11 cellular contexts compared by ENCODE assay signal in the genomic region with DNA sequence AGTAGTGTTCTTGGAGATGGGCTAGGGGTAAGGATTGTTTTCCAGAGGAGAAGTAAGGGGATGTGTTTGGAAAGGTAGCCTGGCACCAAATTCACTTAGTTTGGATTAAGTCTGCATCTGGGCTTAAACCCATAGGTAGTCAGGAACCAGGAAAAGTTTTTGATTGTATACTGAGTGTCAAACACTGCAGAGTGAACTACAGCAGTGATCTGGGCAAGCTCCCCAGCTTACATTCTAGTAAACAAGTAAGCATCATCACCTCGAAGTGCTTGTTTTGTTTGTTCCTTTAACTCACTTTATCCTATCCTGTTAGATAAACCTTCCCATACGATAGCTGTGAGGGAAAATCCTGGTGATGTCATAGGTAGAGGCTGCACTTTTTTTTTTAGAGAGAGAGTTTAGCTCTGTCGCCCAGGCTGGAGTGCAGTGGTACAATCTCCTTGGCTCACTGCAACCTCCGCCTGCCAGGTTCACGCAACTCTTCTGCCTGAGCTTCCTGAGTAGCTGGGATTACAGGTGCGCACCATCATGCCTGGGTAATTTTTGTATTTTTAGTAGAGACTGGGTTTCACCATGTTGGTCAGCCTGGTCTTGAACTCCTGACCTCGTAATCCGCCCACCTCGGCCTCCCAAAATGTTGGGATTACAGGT. TPM values are rescaled to one million over a fixed set of nuclear protein-coding genes. Genes with fewer than 3 reads are reported as not detected.
DNase-seq lines count a peak whose midpoint lies in the region; ATAC-seq, FAIRE-seq and TF ChIP-seq lines count a peak whose summit lies in the region.
"Had no signal": no experiment of that assay in that cellular context is flagged by ENCODE, and none has a peak within 500 bp of the region (broad histone marks: within the 10 kb centered on the region; RNA-seq: fewer than 3 reads in every experiment).

No MANE protein-coding gene starts in this region.

- H3K4me3 ChIP-seq in DOHH2 (ENCODE audit: low read length) (peak overlapping the region; percentile 83), Karpas-422 (ENCODE audit: low read length) (no peak overlapping the region; the same call in 1 of the 2 replicates), K562 (peak overlapping the region; percentile 72)

- 59% methylated on average over 9 of the region's 9 CpGs for WGBS in K562 (ENCODE audit: insufficient coverage, low coverage, missing lambda C conversion rate)

- FAIRE-seq in K562 (lab: Jason Lieb, UNC) (no peak), GM12891 (lab: Jason Lieb, UNC) (no peak)
- FAIRE-seq: pancreas had no signal

- no peaks in the 10 kb centered on the region for H3K9me2 ChIP-seq in DOHH2 (replicated peaks; ENCODE audit: control insufficient read depth, low read length)
- no peaks in the 10 kb centered on the region for H3K9me2 ChIP-seq in Karpas-422 (replicated peaks; ENCODE audit: insufficient read depth, low read length)

- no peak overlapping the region for H3K27ac Mint-ChIP-seq in nephron

- no peak for ATAC-seq in K562
- ATAC-seq in GM21737 (IDR thresholded peaks at IDR 0.05; ENCODE audit: unreplicated experiment): no peak
- no peak for ATAC-seq in GM19395 (IDR thresholded peaks at IDR 0.05; ENCODE audit: unreplicated experiment)
- ATAC-seq: pancreas had no signal

- in situ Hi-C loops in K562 (cut with MboI): loop anchor here (25.0 kb wide), 1 partner anchor 1151 kb away; no protein-coding TSS in a partner anchor

- H3K36me3 Mint-ChIP-seq in nephron (ENCODE audit: low read depth): peaks cover 54% of the 10 kb centered on the region

- TF ChIP-seq POLR2A in K562 (conservative IDR thresholded peaks at IDR 0.05): no peak
- TF ChIP-seq POLR2A in GM12891 (IDR thresholded peaks at IDR 0.05; ENCODE audit: low read depth, low read length): no peak

- peaks cover 7% of the 10 kb centered on the region for H3K9me1 ChIP-seq in K562 (ENCODE audit: control insufficient read depth, insufficient read depth, low read length)

- H3K4me3 Mint-ChIP-seq in nephron: peak overlapping the region; percentile 89 to 96 (median 93)

- BruUV-seq in K562 (replicated peaks; lab: Mats Ljungman, UMichigan): no TSS peak

- no peak overlapping the region for H3K27ac ChIP-seq in DOHH2 (ENCODE audit: low read depth, low read length)
- no peak overlapping the region for H3K27ac ChIP-seq in Karpas-422 (ENCODE audit: low read length)
- peak overlapping the region; percentile 82; the same call in 2 of the 3 replicates for H3K27ac ChIP-seq in K562 (ENCODE audit: extremely low read depth, low read depth, low read length)
- H3K27ac ChIP-seq: pancreas had no signal

- TF ChIP-seq CTCF in DOHH2 (IDR thresholded peaks at IDR 0.05; ENCODE audit: low read depth, low read length, poor library complexity, severe bottlenecking) (no peak), K562 (IDR thresholded peaks at IDR 0.05 in 2 of 3, conservative IDR thresholded peaks at IDR 0.05 in 1 of 3; ENCODE audit: insufficient read depth in 2 of 3, low read depth in 1 of 3, low read length in 3 of 3) (no peak), nephron (IDR thresholded peaks at IDR 0.05; ENCODE audit: unreplicated experiment in 3 of 3) (no peak)

- CTCF ChIA-PET in K562 (lab: Yijun Ruan, JAX; ENCODE audit: low intra/inter-chr PET ratio): no interaction called here

- H3K36me3 ChIP-seq in DOHH2 (ENCODE audit: control insufficient read depth, low read length) (peaks cover 70% of the 10 kb centered on the region), Karpas-422 (ENCODE audit: insufficient read depth, low read length) (peaks cover 67% of the 10 kb centered on the region), K562 (ENCODE audit: control insufficient read depth, insufficient read depth, low read length) (peaks cover 70% of the 10 kb centered on the region)

- H2AFZ ChIP-seq in Karpas-422 (ENCODE audit: low read length): no peak overlapping the region
- H2AFZ ChIP-seq in K562 (ENCODE audit: low read depth, low read length): no peak overlapping the region

- intact Hi-C loops in K562 (cut with micrococcal nuclease): no loop called here

- TF ChIP-seq EP300 in K562 (IDR thresholded peaks at IDR 0.05; ENCODE audit: low read length): no peak

- H3K9me3 Mint-ChIP-seq in nephron: no peaks in the 10 kb centered on the region

- peaks cover 62% of the 10 kb centered on the region for H3F3A ChIP-seq in DOHH2 (ENCODE audit: control insufficient read depth, insufficient read depth)

- no peak for TF ChIP-seq RAD21 in K562 (CRISPR knock-in tag; conservative IDR thresholded peaks at IDR 0.05 in 1 of 2, IDR thresholded peaks at IDR 0.05 in 1 of 2)

- H3K9ac ChIP-seq in Karpas-422 (ENCODE audit: low read length) (no peak overlapping the region), K562 (ENCODE audit: insufficient read depth in 1 of 2, low read depth in 2 of 2, low read length in 2 of 2) (peak overlapping the region; percentile 80 to 95)

- DNase-seq in Karpas-422 (no peak), K562 (ENCODE audit: extremely low read depth in 1 of 4, low spot score in 3 of 4) (no peak), GM12891 (ENCODE audit: insufficient read length, low spot score) (no peak), medulla oblongata (ENCODE audit: extremely low spot score) (no peak)
- DNase-seq: activated CD4-positive, alpha-beta T cell treated with anti-CD3 and anti-CD28 coated beads for 4 hours; MV-4-11; pancreas had no signal

- peaks cover 54% of the 10 kb centered on the region for H3K4me1 Mint-ChIP-seq in nephron

- POLR2A ChIA-PET in K562 (lab: Yijun Ruan, JAX): interaction anchor here (0.5 to 2.7 kb wide), 15 partner anchors 8 to 1455 kb away, joined by 3 to 21 read pairs (median 3); no protein-coding TSS in a partner anchor

- peak overlapping the region; percentile 72 for H3K4me2 ChIP-seq in DOHH2 (ENCODE audit: low read length)
- H3K4me2 ChIP-seq in Karpas-422 (ENCODE audit: low read depth, low read length, poor library complexity, severe bottlenecking): peak overlapping the region; percentile 93
- peak overlapping the region; percentile 97 for H3K4me2 ChIP-seq in K562 (ENCODE audit: insufficient read depth, low read length)

- H3K27me3 ChIP-seq in DOHH2 (ENCODE audit: control insufficient read depth, low read length) (no peaks in the 10 kb centered on the region), Karpas-422 (ENCODE audit: low read length) (no peaks in the 10 kb centered on the region), K562 (ENCODE audit: control insufficient read depth in 2 of 2, insufficient read depth in 2 of 2, low read length in 2 of 2) (no peaks in the 10 kb centered on the region)
- H3K27me3 ChIP-seq: pancreas had no signal

- no peaks in the 10 kb centered on the region for H3K27me3 Mint-ChIP-seq in nephron (ENCODE audit: low read depth)

- H3K4me1 ChIP-seq in DOHH2 (ENCODE audit: control insufficient read depth, low read length) (peaks cover 36% of the 10 kb centered on the region), Karpas-422 (ENCODE audit: low read length) (peaks cover 68% of the 10 kb centered on the region), K562 (replicated peaks in 1 of 2; ENCODE audit: control insufficient read depth in 2 of 2, insufficient read depth in 2 of 2, low read length in 2 of 2) (peaks cover 22 to 46% of the 10 kb centered on the region in 2 experiments)

- H4K20me1 ChIP-seq in DOHH2 (ENCODE audit: control insufficient read depth, insufficient read depth, low read depth, low read length) (peaks cover 57% of the 10 kb centered on the region), Karpas-422 (ENCODE audit: insufficient read depth, low read depth, low read length) (peaks cover 65% of the 10 kb centered on the region), K562 (replicated peaks; ENCODE audit: control insufficient read depth, insufficient read depth, low read length) (peaks cover 60% of the 10 kb centered on the region)

- H3K79me2 ChIP-seq in DOHH2 (ENCODE audit: control insufficient read depth, low read length): peaks cover 61% of the 10 kb centered on the region
- H3K79me2 ChIP-seq in Karpas-422 (ENCODE audit: low read length): peaks cover 30% of the 10 kb centered on the region
- H3K79me2 ChIP-seq in K562 (ENCODE audit: control insufficient read depth, insufficient read depth, low read length): peaks cover 75% of the 10 kb centered on the region

- no peaks in the 10 kb centered on the region for H3K9me3 ChIP-seq in DOHH2 (ENCODE audit: control insufficient read depth, insufficient read depth, low read length)
- H3K9me3 ChIP-seq in Karpas-422 (ENCODE audit: low read length): no peaks in the 10 kb centered on the region
- H3K9me3 ChIP-seq in K562 (replicated peaks; ENCODE audit: control insufficient read depth, insufficient read depth, low read depth, low read length): 0 out of 2 replicates have a peak, but pooled peaks cover 2% of the 10 kb centered on the region
- H3K9me3 ChIP-seq: pancreas had no signal

RNA-seq across cellular contexts. Expression of gene RPS24, which starts 2.4 kb away (rescaled TPM):
- 2,812 and 3,158 TPM in 2 replicates for total RNA-seq in Karpas-422 (2014; rRNA removed; shearing (Covaris generic); ENCODE audit: low replicate concordance)
- total RNA-seq in K562 (2011; cell fraction: chromatin; rRNA removed; ENCODE audit: low replicate concordance): 362 and 686 TPM in 2 replicates
- total RNA-seq in K562 (2011; cell fraction: nucleolus; rRNA removed): 441 and 473 TPM in 2 replicates
- total RNA-seq in K562 (2011; cell fraction: nucleoplasm; rRNA removed): 774 and 1,438 TPM in 2 replicates
- total RNA-seq in K562 (2014; rRNA removed) (2,880 and 3,475 TPM in 2 replicates), K562 (2014; rRNA removed; fragmentation: Illumina TruSeq; extraction: Trizol) (5,944 and 6,754 TPM in 2 replicates), K562 (2015; rRNA removed; fragmentation: Illumina TruSeq; extraction: Trizol) (6,744 and 6,794 TPM in 2 replicates), K562 (2021) (2,044 and 2,299 TPM in 2 replicates)
- polyA plus RNA-seq in K562 (2011; rRNA removed) (5,671 and 6,768 TPM in 2 replicates), K562 (2014; fragmentation: Illumina TruSeq; extraction: Trizol) (6,207 and 7,307 TPM in 2 replicates), K562 (2014; fragmentation: Nextera tagmentation; extraction: Ambion mirVana) (1,000 to 10,000 TPM; 1,947 to 2,307 TPM), K562 (2014; rRNA removed) (5,755 and 6,708 TPM in 2 replicates)
- polyA plus RNA-seq in K562 (2011; cell fraction: cytosol; rRNA removed): 3,757 and 6,743 TPM in 2 replicates
- 766 and 1,619 TPM in 2 replicates for polyA plus RNA-seq in K562 (2011; cell fraction: nucleus; rRNA removed)
- 4,810 and 5,215 TPM in 2 replicates for polyA plus RNA-seq in K562 (2012)
- polyA minus RNA-seq in K562 (2011; rRNA and poly(A)+ RNA removed): 2,288 and 2,688 TPM in 2 replicates
- 817 and 998 TPM in 2 replicates for polyA minus RNA-seq in K562 (2011; cell fraction: cytosol; rRNA and poly(A)+ RNA removed)
- 229 and 608 TPM in 2 replicates for polyA minus RNA-seq in K562 (2011; cell fraction: nucleus; rRNA and poly(A)+ RNA removed)
- polyA plus RNA-seq in GM12891 (2012; ENCODE audit: low read depth, missing spikeins): 6,358 TPM

RNA-seq across cellular contexts. Expression of gene POLR3A, which starts 6.7 kb away (rescaled TPM):
- total RNA-seq in Karpas-422 (2014; rRNA removed; shearing (Covaris generic); ENCODE audit: low replicate concordance): 17.7 and 25.5 TPM in 2 replicates
- 123 and 132 TPM in 2 replicates for total RNA-seq in K562 (2011; cell fraction: chromatin; rRNA removed; ENCODE audit: low replicate concordance)
- total RNA-seq in K562 (2011; cell fraction: nucleolus; rRNA removed): 73.2 and 88.4 TPM in 2 replicates
- total RNA-seq in K562 (2011; cell fraction: nucleoplasm; rRNA removed): 85.6 and 96.2 TPM in 2 replicates
- total RNA-seq in K562 (2014; rRNA removed) (32.5 and 32.8 TPM in 2 replicates), K562 (2014; rRNA removed; fragmentation: Illumina TruSeq; extraction: Trizol) (24.0 and 25.5 TPM in 2 replicates), K562 (2015; rRNA removed; fragmentation: Illumina TruSeq; extraction: Trizol) (24.8 and 26.7 TPM in 2 replicates), K562 (2021) (37.0 TPM in 2 replicates)
- polyA plus RNA-seq in K562 (2011; rRNA removed) (19.0 and 22.9 TPM in 2 replicates), K562 (2014; fragmentation: Illumina TruSeq; extraction: Trizol) (28.4 and 33.1 TPM in 2 replicates), K562 (2014; fragmentation: Nextera tagmentation; extraction: Ambion mirVana) (10 to 100 TPM; 14.9 to 28.8 TPM), K562 (2014; rRNA removed) (20.2 and 21.2 TPM in 2 replicates)
- 14.9 and 16.1 TPM in 2 replicates for polyA plus RNA-seq in K562 (2011; cell fraction: cytosol; rRNA removed)
- polyA plus RNA-seq in K562 (2011; cell fraction: nucleus; rRNA removed): 28.0 and 28.6 TPM in 2 replicates
- polyA plus RNA-seq in K562 (2012): 15.5 and 16.9 TPM in 2 replicates
- polyA minus RNA-seq in K562 (2011; rRNA and poly(A)+ RNA removed): 65.0 and 86.0 TPM in 2 replicates
- polyA minus RNA-seq in K562 (2011; cell fraction: cytosol; rRNA and poly(A)+ RNA removed): 34.2 and 43.2 TPM in 2 replicates
- polyA minus RNA-seq in K562 (2011; cell fraction: nucleus; rRNA and poly(A)+ RNA removed): 46.7 and 67.6 TPM in 2 replicates
- 6.3 TPM for polyA plus RNA-seq in GM12891 (2012; ENCODE audit: low read depth, missing spikeins)
